In genomic region chr1:182611787-182612186, GRCh38 we compare ENCODE assay signal across 16 cellular contexts. TPM values are rescaled to one million over a fixed set of nuclear protein-coding genes. Genes with fewer than 3 reads are reported as not detected.
DNase-seq lines count a peak whose midpoint lies in the region; ATAC-seq, FAIRE-seq and TF ChIP-seq lines count a peak whose summit lies in the region.
"Had no signal": no experiment of that assay in that cellular context is flagged by ENCODE, and none has a peak within 500 bp of the region (broad histone marks: within the 10 kb centered on the region; RNA-seq: fewer than 3 reads in every experiment).

No MANE protein-coding gene starts in this region.

- H3K9ac ChIP-seq in smooth muscle cell (ENCODE audit: low read depth) = no peak overlapping the region

- H3K9me3 Mint-ChIP-seq in activated CD8-positive, alpha-beta memory T cell treated with anti-CD3 and anti-CD28 coated beads, Interleukin-2, amount 10 ng/mL, durations not matched to agents 7 days and 5 days (ENCODE audit: low read depth) = no peaks in the 10 kb centered on the region
- H3K9me3 Mint-ChIP-seq: dendritic cell treated with granulocyte-macrophage colony-stimulating factor and Interleukin-4, amounts not matched to agents 40 ng/mL and 50 ng/mL, for 4 days had no signal

- H3K4me3 ChIP-seq in smooth muscle cell = no peak overlapping the region
- H3K4me3 ChIP-seq: A549, ascending aorta, PC-9 had no signal

- no peak overlapping the region for H3K27ac ChIP-seq in smooth muscle cell (ENCODE audit: low read depth)
- H3K27ac ChIP-seq: A549, ascending aorta, PC-9 had no signal

- no peak for FAIRE-seq in D721Med (lab: Jason Lieb, UNC)
- FAIRE-seq: A549 had no signal

- H3K4me3 Mint-ChIP-seq in activated CD8-positive, alpha-beta memory T cell treated with anti-CD3 and anti-CD28 coated beads, Interleukin-2, amount 10 ng/mL, durations not matched to agents 7 days and 5 days = no peak overlapping the region
- H3K4me3 Mint-ChIP-seq: dendritic cell treated with granulocyte-macrophage colony-stimulating factor and Interleukin-4, amounts not matched to agents 40 ng/mL and 50 ng/mL, for 4 days had no signal

- no peak overlapping the region for H3K4me2 ChIP-seq in smooth muscle cell
- H3K4me2 ChIP-seq: A549, PC-9 had no signal

- H3K36me3 ChIP-seq in smooth muscle cell (ENCODE audit: low read depth) = no peaks in the 10 kb centered on the region
- H3K36me3 ChIP-seq: ascending aorta had no signal

- H3K4me1 Mint-ChIP-seq in activated CD8-positive, alpha-beta memory T cell treated with anti-CD3 and anti-CD28 coated beads, Interleukin-2, amount 10 ng/mL, durations not matched to agents 7 days and 5 days = peaks cover 52% of the 10 kb centered on the region

- peaks cover 25% of the 10 kb centered on the region for H3K4me1 ChIP-seq in smooth muscle cell (ENCODE audit: low read depth)
- H3K4me1 ChIP-seq: Caco-2 had no signal

- no peaks in the 10 kb centered on the region for H3K79me2 ChIP-seq in smooth muscle cell (ENCODE audit: low read depth)

- 72% methylated on average over 8 of the region's 8 CpGs for WGBS in smooth muscle cell (ENCODE audit: low lambda C conversion rate)

- H3K27me3 Mint-ChIP-seq in activated CD8-positive, alpha-beta memory T cell treated with anti-CD3 and anti-CD28 coated beads, Interleukin-2, amount 10 ng/mL, durations not matched to agents 7 days and 5 days = peaks cover 78% of the 10 kb centered on the region

- no peak overlapping the region for H3K27ac Mint-ChIP-seq in activated CD8-positive, alpha-beta memory T cell treated with anti-CD3 and anti-CD28 coated beads, Interleukin-2, amount 10 ng/mL, durations not matched to agents 7 days and 5 days
- H3K27ac Mint-ChIP-seq: dendritic cell treated with granulocyte-macrophage colony-stimulating factor and Interleukin-4, amounts not matched to agents 40 ng/mL and 50 ng/mL, for 4 days had no signal

- H2AFZ ChIP-seq in smooth muscle cell (ENCODE audit: low read depth) = no peak overlapping the region
- H2AFZ ChIP-seq: PC-9 had no signal

- CTCF ChIA-PET in activated CD8-positive, alpha-beta memory T cell treated with anti-CD3 and anti-CD28 coated beads, Interleukin-2, amount 10 ng/mL, durations not matched to agents 7 days and 5 days (lab: Charles Lee) = interaction anchor here (0.9 to 10.1 kb wide), 5 partner anchors 9 to 173 kb away, joined by 3 to 148 read pairs (median 3); partner anchors contain the start of genes RGS16 and RNASEL

- peaks cover 15% of the 10 kb centered on the region for H3F3A ChIP-seq in smooth muscle cell (ENCODE audit: low read depth)

- peak; percentile 52 for DNase-seq in activated CD8-positive, alpha-beta memory T cell treated with anti-CD3 and anti-CD28 coated beads, Interleukin-2, amount 50 U/mL, for 48 hours
- DNase-seq in activated CD8-positive, alpha-beta memory T cell treated with anti-CD3 and anti-CD28 coated beads, Interleukin-2, amount 10 ng/mL, durations not matched to agents 7 days and 5 days = no peak
- DNase-seq in NCI-H2171 (lab: John Stamatoyannopoulos, UW) (peak; percentile 91), SHP77 treated with DMSO at 0.1 percent for 48 hours (lab: John Stamatoyannopoulos, UW) (peak; percentile 93), D721Med (ENCODE audit: insufficient read length, low spot score) (no peak), iPS-NIHi7 (ENCODE audit: extremely low spot score) (no peak), smooth muscle cell (lab: John Stamatoyannopoulos, UW; ENCODE audit: unreplicated experiment) (no peak)
- DNase-seq in stimulated activated CD8-positive, alpha-beta memory T cell treated with anti-CD3 and anti-CD28 coated beads, Interleukin-4, amount 100 ng/mL, for 48 hours = peak; percentile 23
- DNase-seq: Caco-2, MM.1S, nucleus accumbens, PC-9 had no signal

- TF ChIP-seq CTCF in D721Med (IDR thresholded peaks at IDR 0.05; ENCODE audit: insufficient read depth, missing control alignments) (no peak), smooth muscle cell (IDR thresholded peaks at IDR 0.05; ENCODE audit: borderline replicate concordance, insufficient read depth, poor library complexity, severe bottlenecking) (no peak)

- no peaks in the 10 kb centered on the region for H3K27me3 ChIP-seq in smooth muscle cell (ENCODE audit: low read depth)
- H3K27me3 ChIP-seq: ascending aorta had no signal

- H4K20me1 ChIP-seq in smooth muscle cell (ENCODE audit: low read depth) = no peaks in the 10 kb centered on the region

- no peak for ATAC-seq in activated CD8-positive, alpha-beta memory T cell treated with anti-CD3 and anti-CD28 coated beads, Interleukin-2, amount 10 ng/mL, durations not matched to agents 7 days and 5 days
- ATAC-seq: A549 had no signal

- H3K36me3 Mint-ChIP-seq in activated CD8-positive, alpha-beta memory T cell treated with anti-CD3 and anti-CD28 coated beads, Interleukin-2, amount 10 ng/mL, durations not matched to agents 7 days and 5 days = peaks cover 2% of the 10 kb centered on the region

- H3K9me3 ChIP-seq in smooth muscle cell (replicated peaks; ENCODE audit: low read depth) = no peaks in the 10 kb centered on the region
- H3K9me3 ChIP-seq: A549, ascending aorta, Caco-2 had no signal

RNA-seq across cellular contexts. Expression of gene RGS16, which starts 7.6 kb away (rescaled TPM):
- 10 to 100 TPM in 1 of 2 experiments, 1 to 10 TPM in 1; 1.8 to 39.9 TPM for total RNA-seq in activated CD8-positive, alpha-beta memory T cell treated with anti-CD3 and anti-CD28 coated beads, Interleukin-2, amount 10 ng/mL, durations not matched to agents 7 days and 5 days
- total RNA-seq in smooth muscle cell = 2.9 and 3.0 TPM in 2 replicates
- polyA plus RNA-seq in smooth muscle cell = 6.9 and 9.9 TPM in 2 replicates
- total RNA-seq: HT1080, PC-9 had no signal

RNA-seq across cellular contexts. Expression of gene RNASEL, which starts 22.7 kb away (rescaled TPM):
- 10 to 100 TPM in 1 of 2 experiments, 1 to 10 TPM in 1; 6.5 to 10.0 TPM for total RNA-seq in activated CD8-positive, alpha-beta memory T cell treated with anti-CD3 and anti-CD28 coated beads, Interleukin-2, amount 10 ng/mL, durations not matched to agents 7 days and 5 days
- total RNA-seq in smooth muscle cell = 4.1 and 4.7 TPM in 2 replicates
- polyA plus RNA-seq in smooth muscle cell = 2.2 and 4.5 TPM in 2 replicates

Comparison
In these comparisons a context has a peak if more than half of its experiments do, and no peak if none do; other contexts are left out.
1. DNase-seq: peak in activated CD8-positive, alpha-beta memory T cell treated with anti-CD3 and anti-CD28 coated beads, Interleukin-2, amount 50 U/mL, for 48 hours (single experiment), NCI-H2171 (single experiment), SHP77 treated with DMSO at 0.1 percent for 48 hours (single experiment) and stimulated activated CD8-positive, alpha-beta memory T cell treated with anti-CD3 and anti-CD28 coated beads, Interleukin-4, amount 100 ng/mL, for 48 hours (single experiment); none in activated CD8-positive, alpha-beta memory T cell treated with anti-CD3 and anti-CD28 coated beads, Interleukin-2, amount 10 ng/mL, durations not matched to agents 7 days and 5 days (single experiment), D721Med (single experiment), iPS-NIHi7 (single experiment) and smooth muscle cell (single experiment).